In genomic region chr12:57521475-57522018, GRCh38 we compare ENCODE assay signal across 8 cellular contexts. TPM values are rescaled to one million over a fixed set of nuclear protein-coding genes. Genes with fewer than 3 reads are reported as not detected.
DNase-seq lines count a peak whose midpoint lies in the region; ATAC-seq, FAIRE-seq and TF ChIP-seq lines count a peak whose summit lies in the region.

No MANE protein-coding gene starts in this region.

- no peak overlapping the region for H2BK120ac ChIP-seq in H9 (ENCODE audit: low read depth, low read length, poor library complexity, severe bottlenecking)

- CTCF ChIA-PET in PC-3 (lab: Charles Lee), result no interaction called here
- CTCF ChIA-PET in K562 (lab: Yijun Ruan, JAX; ENCODE audit: low intra/inter-chr PET ratio), result no interaction called here

- H3K36me3 Mint-ChIP-seq in H9 (ENCODE audit: insufficient read depth in 1 of 3, low read depth in 3 of 3), result peaks cover 21 to 44% (median 42%) of the 10 kb centered on the region in 3 experiments
- peaks cover 97% of the 10 kb centered on the region for H3K36me3 Mint-ChIP-seq in stimulated activated effector memory CD8-positive, alpha-beta T cell treated with anti-CD3 and anti-CD28 coated beads, Interleukin-12 subunit alpha, Interleukin-12 subunit beta, amount 100 ng/mL, for 72 hours

- no peaks in the 10 kb centered on the region for H3K27me3 ChIP-seq in H9 (ENCODE audit: insufficient read depth, low read length)
- no peaks in the 10 kb centered on the region for H3K27me3 ChIP-seq in PC-3 (ENCODE audit: low read length)
- no peaks in the 10 kb centered on the region for H3K27me3 ChIP-seq in K562 (ENCODE audit: control insufficient read depth in 2 of 2, insufficient read depth in 2 of 2, low read length in 2 of 2)
- H3K27me3 ChIP-seq in kidney epithelial cell (ENCODE audit: control insufficient read depth, insufficient read depth, low read length), result no peaks in the 10 kb centered on the region

- no peak overlapping the region for H3K9ac ChIP-seq in H9 (ENCODE audit: extremely low read depth, insufficient read length, low read length)
- peak overlapping the region; percentile 75 for H3K9ac ChIP-seq in PC-3 (ENCODE audit: low read length)
- H3K9ac ChIP-seq in K562 (ENCODE audit: insufficient read depth in 1 of 2, low read depth in 2 of 2, low read length in 2 of 2), result peak overlapping the region; percentile 87 to 97

- H2BK12ac ChIP-seq in H9 (ENCODE audit: insufficient read length, low read depth, low read length), result no peak overlapping the region

- ATAC-seq in PC-3 (no peak), K562 (peak; percentile 12), GM19463 (IDR thresholded peaks at IDR 0.05; ENCODE audit: unreplicated experiment) (no peak), GM21825 (IDR thresholded peaks at IDR 0.05; ENCODE audit: unreplicated experiment) (no peak)
- ATAC-seq in stimulated activated effector memory CD8-positive, alpha-beta T cell treated with anti-CD3 and anti-CD28 coated beads, Interleukin-12 subunit alpha, Interleukin-12 subunit beta, amount 100 ng/mL, for 72 hours, result no peak

- in situ Hi-C loops in K562 (cut with MboI), result no loop called here

- no peak overlapping the region for H4K91ac ChIP-seq in H9 (ENCODE audit: insufficient read length, low read depth, low read length)

- H2BK15ac ChIP-seq in H9 (ENCODE audit: low read depth, low read length), result no peak overlapping the region

- no peak overlapping the region for H3K4ac ChIP-seq in H9 (ENCODE audit: low read depth, low read length)

- H3K4me3 Mint-ChIP-seq in H9, result peak overlapping the region; percentile 93 to 96
- H3K4me3 Mint-ChIP-seq in stimulated activated effector memory CD8-positive, alpha-beta T cell treated with anti-CD3 and anti-CD28 coated beads, Interleukin-12 subunit alpha, Interleukin-12 subunit beta, amount 100 ng/mL, for 72 hours, result peak overlapping the region; percentile 93

- H3K4me2 ChIP-seq in H9 (ENCODE audit: insufficient read depth, insufficient read length, low read length), result peak overlapping the region; percentile 58
- peak overlapping the region; percentile 86 for H3K4me2 ChIP-seq in PC-3 (ENCODE audit: low read length)
- H3K4me2 ChIP-seq in K562 (ENCODE audit: insufficient read depth, low read length), result peak overlapping the region; percentile 80

- intact Hi-C loops in PC-3 (cut with micrococcal nuclease), result no loop called here
- intact Hi-C loops in K562 (cut with micrococcal nuclease), result loop anchor here (1.0 to 5.0 kb wide), 7 partner anchors 26 to 216 kb away; partner anchors contain the start of genes AGAP2, DCTN2, GLI1 and MARS1

- DNase-seq in H9, result peak; percentile 82
- no peak for DNase-seq in PC-3
- DNase-seq in K562 (ENCODE audit: extremely low read depth in 1 of 4, low spot score in 3 of 4), result peak in 1 of 4 experiments; percentile 80
- no peak for DNase-seq in kidney epithelial cell (ENCODE audit: low read depth)
- DNase-seq in stimulated activated effector memory CD8-positive, alpha-beta T cell treated with anti-CD3 and anti-CD28 coated beads, Interleukin-12 subunit alpha, Interleukin-12 subunit beta, amount 100 ng/mL, for 72 hours (ENCODE audit: low spot score in 2 of 2), result peak in 1 of 2 donors; percentile 78
- no peak for DNase-seq in OCI-M2 (lab: John Stamatoyannopoulos, UW; ENCODE audit: unreplicated experiment)

- H3K27me3 Mint-ChIP-seq in H9 (ENCODE audit: low read depth), result no peaks in the 10 kb centered on the region; the same call in 1 of the 2 replicates

- peak overlapping the region; percentile 92 to 98 (median 95) for H3K27ac Mint-ChIP-seq in H9
- peak overlapping the region; percentile 99 for H3K27ac Mint-ChIP-seq in stimulated activated effector memory CD8-positive, alpha-beta T cell treated with anti-CD3 and anti-CD28 coated beads, Interleukin-12 subunit alpha, Interleukin-12 subunit beta, amount 100 ng/mL, for 72 hours

- TF ChIP-seq CTCF in H9 (conservative IDR thresholded peaks at IDR 0.05) (no peak; the same call in 1 of the 3 replicates), PC-3 (conservative IDR thresholded peaks at IDR 0.05; ENCODE audit: low read depth, low read length) (no peak), K562 (IDR thresholded peaks at IDR 0.05 in 2 of 3, conservative IDR thresholded peaks at IDR 0.05 in 1 of 3; ENCODE audit: insufficient read depth in 2 of 3, low read depth in 1 of 3, low read length in 3 of 3) (peak; percentile 23 to 34 (median 34); a peak in 3 of 6 replicates), kidney epithelial cell (IDR thresholded peaks at IDR 0.05; ENCODE audit: insufficient read depth, low read length, poor library complexity, severe bottlenecking) (peak; percentile 29)

- no peak overlapping the region for H3T11ph ChIP-seq in H9 (ENCODE audit: low read length)

- H3K9me3 ChIP-seq in H9 (ENCODE audit: control insufficient read depth, low read depth, low read length) (no peaks in the 10 kb centered on the region), PC-3 (ENCODE audit: low read length) (no peaks in the 10 kb centered on the region), K562 (replicated peaks; ENCODE audit: control insufficient read depth, insufficient read depth, low read depth, low read length) (no peaks in the 10 kb centered on the region)

- H3K9me2 ChIP-seq in PC-3 (replicated peaks; ENCODE audit: low read length), result no peaks in the 10 kb centered on the region

- H3K27ac ChIP-seq in H9 (ENCODE audit: insufficient read length, low read depth, low read length), result no peak overlapping the region
- H3K27ac ChIP-seq in PC-3 (ENCODE audit: low read length), result peak overlapping the region; percentile 77
- peak overlapping the region; percentile 97 for H3K27ac ChIP-seq in K562 (ENCODE audit: extremely low read depth, low read depth, low read length)

- H3K14ac ChIP-seq in H9 (ENCODE audit: insufficient read depth, low read length), result no peak overlapping the region

- H3K23ac ChIP-seq in H9 (ENCODE audit: insufficient read length, low read depth, low read length), result no peak overlapping the region

- H2BK5ac ChIP-seq in H9 (ENCODE audit: insufficient read length, low read length), result no peak overlapping the region

- H2AFZ ChIP-seq in H9 (ENCODE audit: low read length) (no peak overlapping the region), PC-3 (ENCODE audit: low read length) (peak overlapping the region; percentile 80), K562 (ENCODE audit: low read depth, low read length) (peak overlapping the region; percentile 93)

- no peak overlapping the region for H4K5ac ChIP-seq in H9 (ENCODE audit: insufficient read length, low read depth, low read length)

- H4K20me1 ChIP-seq in H9 (ENCODE audit: control insufficient read depth, insufficient read depth, insufficient read length), result no peaks in the 10 kb centered on the region
- peaks cover 28% of the 10 kb centered on the region for H4K20me1 ChIP-seq in PC-3 (ENCODE audit: low read length)
- peaks cover 36% of the 10 kb centered on the region for H4K20me1 ChIP-seq in K562 (replicated peaks; ENCODE audit: control insufficient read depth, insufficient read depth, low read length)

- BruUV-seq in PC-3 (replicated peaks; lab: Mats Ljungman, UMichigan), result no TSS peak
- no TSS peak for BruUV-seq in K562 (replicated peaks; lab: Mats Ljungman, UMichigan)

- H3K36me3 ChIP-seq in PC-3 (ENCODE audit: low read depth, low read length) (peaks cover 22% of the 10 kb centered on the region; the same call in 1 of the 2 replicates), K562 (ENCODE audit: control insufficient read depth, insufficient read depth, low read length) (peaks cover 60% of the 10 kb centered on the region), kidney epithelial cell (ENCODE audit: control insufficient read depth, insufficient read depth, low read length) (peaks cover 2% of the 10 kb centered on the region)

- no peaks in the 10 kb centered on the region for H3F3A ChIP-seq in PC-3 (ENCODE audit: low read length, unreplicated experiment)

- H3K4me3 ChIP-seq in PC-3 (ENCODE audit: low read length), result peak overlapping the region; percentile 65
- peak overlapping the region; percentile 77 for H3K4me3 ChIP-seq in K562
- no peak overlapping the region for H3K4me3 ChIP-seq in kidney epithelial cell (ENCODE audit: low read depth, low read length)

- H3K79me1 ChIP-seq in H9 (ENCODE audit: insufficient read depth, low read depth, low read length, poor library complexity, severe bottlenecking), result no peaks in the 10 kb centered on the region

- no peak for FAIRE-seq in K562 (lab: Jason Lieb, UNC)

- H2AK5ac ChIP-seq in H9 (ENCODE audit: insufficient read length, low read length), result no peak overlapping the region

- WGBS in H9 (ENCODE audit: extremely low coverage, insufficient read length, low lambda C conversion rate), result no CpG with 5 or more reads among the region's 20 CpGs
- WGBS in K562 (ENCODE audit: insufficient coverage, low coverage, missing lambda C conversion rate), result 8% methylated on average over 20 of the region's 20 CpGs

- H3K4me1 ChIP-seq in H9 (ENCODE audit: insufficient read depth, low read length) (peaks cover 3% of the 10 kb centered on the region; the same call in 1 of the 2 replicates), PC-3 (ENCODE audit: insufficient read depth, low read length) (peaks cover 47% of the 10 kb centered on the region), K562 (replicated peaks in 1 of 2; ENCODE audit: control insufficient read depth in 2 of 2, insufficient read depth in 2 of 2, low read length in 2 of 2) (peaks cover 46 to 50% of the 10 kb centered on the region in 2 experiments)

- H3K18ac ChIP-seq in H9 (ENCODE audit: insufficient read length, low read depth, low read length), result no peak overlapping the region

- H3K79me2 ChIP-seq in H9 (ENCODE audit: insufficient read depth, low read length) (no peaks in the 10 kb centered on the region), PC-3 (ENCODE audit: low read length) (peaks cover 60% of the 10 kb centered on the region), K562 (ENCODE audit: control insufficient read depth, insufficient read depth, low read length) (peaks cover 64% of the 10 kb centered on the region)

- H4K8ac ChIP-seq in H9 (replicated peaks; ENCODE audit: insufficient read length, low read depth, low read length), result no peak overlapping the region

- H3K9me3 Mint-ChIP-seq in H9, result no peaks in the 10 kb centered on the region
- H3K9me3 Mint-ChIP-seq in stimulated activated effector memory CD8-positive, alpha-beta T cell treated with anti-CD3 and anti-CD28 coated beads, Interleukin-12 subunit alpha, Interleukin-12 subunit beta, amount 100 ng/mL, for 72 hours, result no peaks in the 10 kb centered on the region

- POLR2A ChIA-PET in PC-3 (lab: Charles Lee; ENCODE audit: unreplicated experiment), result no interaction called here
- POLR2A ChIA-PET in K562 (lab: Yijun Ruan, JAX), result interaction anchor here (1.1 to 5.8 kb wide), 5 partner anchors 8 to 50 kb away, joined by 5 to 53 read pairs (median 25); partner anchors contain the start of gene DCTN2

- H2BK20ac ChIP-seq in H9 (ENCODE audit: low read depth, low read length, poor library complexity, severe bottlenecking), result no peak overlapping the region

- peaks cover 7% of the 10 kb centered on the region for H3K9me1 ChIP-seq in K562 (ENCODE audit: control insufficient read depth, insufficient read depth, low read length)

- TF ChIP-seq RAD21 in K562 (CRISPR knock-in tag; conservative IDR thresholded peaks at IDR 0.05 in 1 of 2, IDR thresholded peaks at IDR 0.05 in 1 of 2), result peak in 1 of 2 experiments; percentile 27; a peak in 1 of 4 replicates

- no peak for TF ChIP-seq POLR2A in K562 (conservative IDR thresholded peaks at IDR 0.05)

- H3K23me2 ChIP-seq in H9 (ENCODE audit: insufficient read length, low read depth, low read length, poor library complexity, severe bottlenecking), result peaks cover 22% of the 10 kb centered on the region

- no peak for TF ChIP-seq EP300 in K562 (IDR thresholded peaks at IDR 0.05; ENCODE audit: low read length)

- H3K56ac ChIP-seq in H9 (ENCODE audit: insufficient read length, low read depth, low read length), result no peak overlapping the region

- H3K4me1 Mint-ChIP-seq in H9, result peaks cover 37 to 52% of the 10 kb centered on the region in 2 experiments
- H3K4me1 Mint-ChIP-seq in stimulated activated effector memory CD8-positive, alpha-beta T cell treated with anti-CD3 and anti-CD28 coated beads, Interleukin-12 subunit alpha, Interleukin-12 subunit beta, amount 100 ng/mL, for 72 hours, result peaks cover 85% of the 10 kb centered on the region

RNA-seq across cellular contexts. Expression of gene MBD6, which starts 1.1 kb away (rescaled TPM):
- total RNA-seq in H9 (2021) (66.0 and 66.8 TPM in 2 replicates), PC-3 (2014; rRNA removed) (13.1 and 13.2 TPM in 2 replicates), K562 (2014; rRNA removed) (4.7 and 6.3 TPM in 2 replicates), K562 (2014; rRNA removed; fragmentation: Illumina TruSeq; extraction: Trizol) (2.7 and 3.8 TPM in 2 replicates), K562 (2015; rRNA removed; fragmentation: Illumina TruSeq; extraction: Trizol) (3.6 and 6.1 TPM in 2 replicates), K562 (2021) (46.6 and 54.8 TPM in 2 replicates), kidney epithelial cell (10.0 and 11.6 TPM in 2 replicates)
- total RNA-seq in K562 (2011; cell fraction: chromatin; rRNA removed; ENCODE audit: low replicate concordance), result 77.3 and 118 TPM in 2 replicates
- total RNA-seq in K562 (2011; cell fraction: nucleolus; rRNA removed), result 43.2 and 44.7 TPM in 2 replicates
- total RNA-seq in K562 (2011; cell fraction: nucleoplasm; rRNA removed), result 49.3 and 57.0 TPM in 2 replicates
- polyA plus RNA-seq in K562 (2011; rRNA removed) (2.0 and 6.8 TPM in 2 replicates), K562 (2014; fragmentation: Illumina TruSeq; extraction: Trizol) (14.1 and 20.3 TPM in 2 replicates), K562 (2014; fragmentation: Nextera tagmentation; extraction: Ambion mirVana) (1 to 10 TPM; 2.6 to 2.9 TPM), K562 (2014; rRNA removed) (12.2 and 19.8 TPM in 2 replicates)
- polyA plus RNA-seq in K562 (2011; cell fraction: cytosol; rRNA removed), result 1.1 and 1.4 TPM in 2 replicates
- polyA plus RNA-seq in K562 (2011; cell fraction: nucleus; rRNA removed), result 25.0 and 38.2 TPM in 2 replicates
- polyA plus RNA-seq in K562 (2012), result 21.1 and 37.7 TPM in 2 replicates
- 1.7 and 4.1 TPM in 2 replicates for polyA minus RNA-seq in K562 (2011; rRNA and poly(A)+ RNA removed)
- polyA minus RNA-seq in K562 (2011; cell fraction: cytosol; rRNA and poly(A)+ RNA removed), result 5.2 and 13.3 TPM in 2 replicates
- polyA minus RNA-seq in K562 (2011; cell fraction: nucleus; rRNA and poly(A)+ RNA removed), result 15.5 and 20.1 TPM in 2 replicates

RNA-seq across cellular contexts. Expression of gene DDIT3, which starts 1.2 kb away (rescaled TPM):
- total RNA-seq in H9 (2021) (12.8 and 14.1 TPM in 2 replicates), PC-3 (2014; rRNA removed) (27.4 and 33.1 TPM in 2 replicates), K562 (2014; rRNA removed) (68.2 and 89.9 TPM in 2 replicates), K562 (2014; rRNA removed; fragmentation: Illumina TruSeq; extraction: Trizol) (89.6 and 104 TPM in 2 replicates), K562 (2015; rRNA removed; fragmentation: Illumina TruSeq; extraction: Trizol) (53.7 and 59.1 TPM in 2 replicates), K562 (2021) (56.8 and 61.8 TPM in 2 replicates), kidney epithelial cell (95.7 and 107 TPM in 2 replicates)
- total RNA-seq in K562 (2011; cell fraction: chromatin; rRNA removed; ENCODE audit: low replicate concordance), result 172 and 185 TPM in 2 replicates
- 119 and 124 TPM in 2 replicates for total RNA-seq in K562 (2011; cell fraction: nucleolus; rRNA removed)
- total RNA-seq in K562 (2011; cell fraction: nucleoplasm; rRNA removed), result 106 and 127 TPM in 2 replicates
- polyA plus RNA-seq in K562 (2011; rRNA removed) (99.0 and 118 TPM in 2 replicates), K562 (2014; fragmentation: Illumina TruSeq; extraction: Trizol) (83.9 and 103 TPM in 2 replicates), K562 (2014; fragmentation: Nextera tagmentation; extraction: Ambion mirVana) (100 to 1,000 TPM; 254 to 272 TPM), K562 (2014; rRNA removed) (87.2 and 127 TPM in 2 replicates)
- 29.5 and 56.7 TPM in 2 replicates for polyA plus RNA-seq in K562 (2011; cell fraction: cytosol; rRNA removed)
- 133 and 186 TPM in 2 replicates for polyA plus RNA-seq in K562 (2011; cell fraction: nucleus; rRNA removed)
- 99.5 and 353 TPM in 2 replicates for polyA plus RNA-seq in K562 (2012)
- 37.2 and 59.6 TPM in 2 replicates for polyA minus RNA-seq in K562 (2011; rRNA and poly(A)+ RNA removed)
- 22.3 and 23.0 TPM in 2 replicates for polyA minus RNA-seq in K562 (2011; cell fraction: cytosol; rRNA and poly(A)+ RNA removed)
- polyA minus RNA-seq in K562 (2011; cell fraction: nucleus; rRNA and poly(A)+ RNA removed), result 25.7 and 57.9 TPM in 2 replicates

RNA-seq across cellular contexts. Expression of gene DCTN2, which starts 25.4 kb away (rescaled TPM):
- total RNA-seq in H9 (2021) (96.6 and 97.7 TPM in 2 replicates), PC-3 (2014; rRNA removed) (88.5 and 96.4 TPM in 2 replicates), K562 (2014; rRNA removed) (128 and 135 TPM in 2 replicates), K562 (2014; rRNA removed; fragmentation: Illumina TruSeq; extraction: Trizol) (114 and 115 TPM in 2 replicates), K562 (2015; rRNA removed; fragmentation: Illumina TruSeq; extraction: Trizol) (122 and 151 TPM in 2 replicates), K562 (2021) (119 and 129 TPM in 2 replicates), kidney epithelial cell (154 and 191 TPM in 2 replicates)
- total RNA-seq in K562 (2011; cell fraction: chromatin; rRNA removed; ENCODE audit: low replicate concordance), result 253 and 274 TPM in 2 replicates
- 125 and 135 TPM in 2 replicates for total RNA-seq in K562 (2011; cell fraction: nucleolus; rRNA removed)
- total RNA-seq in K562 (2011; cell fraction: nucleoplasm; rRNA removed), result 180 and 202 TPM in 2 replicates
- polyA plus RNA-seq in K562 (2011; rRNA removed) (137 and 161 TPM in 2 replicates), K562 (2014; fragmentation: Illumina TruSeq; extraction: Trizol) (255 and 270 TPM in 2 replicates), K562 (2014; fragmentation: Nextera tagmentation; extraction: Ambion mirVana) (10 to 100 TPM; 43.6 to 64.7 TPM), K562 (2014; rRNA removed) (125 and 127 TPM in 2 replicates)
- 125 and 134 TPM in 2 replicates for polyA plus RNA-seq in K562 (2011; cell fraction: cytosol; rRNA removed)
- polyA plus RNA-seq in K562 (2011; cell fraction: nucleus; rRNA removed), result 140 and 175 TPM in 2 replicates
- 98.5 and 216 TPM in 2 replicates for polyA plus RNA-seq in K562 (2012)
- 129 and 192 TPM in 2 replicates for polyA minus RNA-seq in K562 (2011; rRNA and poly(A)+ RNA removed)
- 103 and 129 TPM in 2 replicates for polyA minus RNA-seq in K562 (2011; cell fraction: cytosol; rRNA and poly(A)+ RNA removed)
- 35.9 and 66.2 TPM in 2 replicates for polyA minus RNA-seq in K562 (2011; cell fraction: nucleus; rRNA and poly(A)+ RNA removed)

RNA-seq across cellular contexts. Expression of gene KIF5A, which starts 28.3 kb away (rescaled TPM):
- total RNA-seq in H9 (2021) (17.7 and 18.5 TPM in 2 replicates), PC-3 (2014; rRNA removed) (not detected in 2 replicates), K562 (2014; rRNA removed) (5.9 and 7.1 TPM in 2 replicates), K562 (2014; rRNA removed; fragmentation: Illumina TruSeq; extraction: Trizol) (7.3 and 8.0 TPM in 2 replicates), K562 (2015; rRNA removed; fragmentation: Illumina TruSeq; extraction: Trizol) (4.3 and 4.5 TPM in 2 replicates), K562 (2021) (14.2 and 17.7 TPM in 2 replicates), kidney epithelial cell (1.2 and 1.9 TPM in 2 replicates)
- total RNA-seq in K562 (2011; cell fraction: chromatin; rRNA removed; ENCODE audit: low replicate concordance), result 64.9 and 77.9 TPM in 2 replicates
- 36.1 and 39.9 TPM in 2 replicates for total RNA-seq in K562 (2011; cell fraction: nucleolus; rRNA removed)
- 52.8 and 54.9 TPM in 2 replicates for total RNA-seq in K562 (2011; cell fraction: nucleoplasm; rRNA removed)
- polyA plus RNA-seq in K562 (2011; rRNA removed) (16.0 and 19.3 TPM in 2 replicates), K562 (2014; fragmentation: Illumina TruSeq; extraction: Trizol) (16.0 and 16.1 TPM in 2 replicates), K562 (2014; fragmentation: Nextera tagmentation; extraction: Ambion mirVana) (1 to 10 TPM; 3.4 to 5.3 TPM), K562 (2014; rRNA removed) (15.8 and 17.7 TPM in 2 replicates)
- polyA plus RNA-seq in K562 (2011; cell fraction: cytosol; rRNA removed), result 5.5 and 8.2 TPM in 2 replicates
- 66.5 and 75.3 TPM in 2 replicates for polyA plus RNA-seq in K562 (2011; cell fraction: nucleus; rRNA removed)
- polyA plus RNA-seq in K562 (2012), result 8.1 and 30.3 TPM in 2 replicates
- polyA minus RNA-seq in K562 (2011; rRNA and poly(A)+ RNA removed), result 13.4 and 14.8 TPM in 2 replicates
- 5.6 and 6.9 TPM in 2 replicates for polyA minus RNA-seq in K562 (2011; cell fraction: cytosol; rRNA and poly(A)+ RNA removed)
- polyA minus RNA-seq in K562 (2011; cell fraction: nucleus; rRNA and poly(A)+ RNA removed), result 14.0 and 22.0 TPM in 2 replicates

RNA-seq across cellular contexts. Expression of gene MARS1, which starts 33.7 kb away (rescaled TPM):
- total RNA-seq in H9 (2021) (352 and 368 TPM in 2 replicates), PC-3 (2014; rRNA removed) (209 and 210 TPM in 2 replicates), K562 (2014; rRNA removed) (231 and 232 TPM in 2 replicates), K562 (2014; rRNA removed; fragmentation: Illumina TruSeq; extraction: Trizol) (220 and 245 TPM in 2 replicates), K562 (2015; rRNA removed; fragmentation: Illumina TruSeq; extraction: Trizol) (158 and 169 TPM in 2 replicates), K562 (2021) (339 and 382 TPM in 2 replicates), kidney epithelial cell (260 and 268 TPM in 2 replicates)
- 823 and 1,075 TPM in 2 replicates for total RNA-seq in K562 (2011; cell fraction: chromatin; rRNA removed; ENCODE audit: low replicate concordance)
- 517 and 536 TPM in 2 replicates for total RNA-seq in K562 (2011; cell fraction: nucleolus; rRNA removed)
- 605 and 612 TPM in 2 replicates for total RNA-seq in K562 (2011; cell fraction: nucleoplasm; rRNA removed)
- polyA plus RNA-seq in K562 (2011; rRNA removed) (145 and 271 TPM in 2 replicates), K562 (2014; fragmentation: Illumina TruSeq; extraction: Trizol) (298 and 362 TPM in 2 replicates), K562 (2014; fragmentation: Nextera tagmentation; extraction: Ambion mirVana) (100 to 1,000 TPM; 117 to 168 TPM), K562 (2014; rRNA removed) (221 and 229 TPM in 2 replicates)
- 137 and 183 TPM in 2 replicates for polyA plus RNA-seq in K562 (2011; cell fraction: cytosol; rRNA removed)
- polyA plus RNA-seq in K562 (2011; cell fraction: nucleus; rRNA removed), result 838 and 1,308 TPM in 2 replicates
- polyA plus RNA-seq in K562 (2012), result 210 and 555 TPM in 2 replicates
- 171 and 257 TPM in 2 replicates for polyA minus RNA-seq in K562 (2011; rRNA and poly(A)+ RNA removed)
- polyA minus RNA-seq in K562 (2011; cell fraction: cytosol; rRNA and poly(A)+ RNA removed), result 105 and 116 TPM in 2 replicates
- polyA minus RNA-seq in K562 (2011; cell fraction: nucleus; rRNA and poly(A)+ RNA removed), result 226 and 398 TPM in 2 replicates

Comparison
In these comparisons a context has a peak if more than half of its experiments do, and no peak if none do; other contexts are left out.
1. CTCF ChIP-seq: peak in K562 (3 of 3) and kidney epithelial cell (single experiment); none in H9 (single experiment) and PC-3 (single experiment).
2. Peak in every context shown above with its lines, with median percentiles within 50 percentile points of each other: H3K4me2 ChIP-seq.